Comparison of ENCODE assay signal across 11 cellular contexts in genomic region chr3:120438971-120439370, GRCh38. TPM values are rescaled to one million over a fixed set of nuclear protein-coding genes. Genes with fewer than 3 reads are reported as not detected.
DNase-seq lines count a peak whose midpoint lies in the region; ATAC-seq, FAIRE-seq and TF ChIP-seq lines count a peak whose summit lies in the region.
"Had no signal": no experiment of that assay in that cellular context is flagged by ENCODE, and none has a peak within 500 bp of the region (broad histone marks: within the 10 kb centered on the region; RNA-seq: fewer than 3 reads in every experiment).

No MANE protein-coding gene starts in this region.

- no peaks in the 10 kb centered on the region for H3K36me3 ChIP-seq in spleen

- BruUV-seq in Calu3 (replicated peaks; lab: Mats Ljungman, UMichigan) = no TSS peak

- H3K9me3 ChIP-seq in spleen = no peaks in the 10 kb centered on the region

- H3K27ac ChIP-seq in coronary artery (peak overlapping the region; percentile 80 to 94), spleen (peak overlapping the region in 3 of 8 donors; percentile 3 to 28 (median 15))

- DNase-seq in GM03348 (ENCODE audit: low spot score) (peak; percentile 67), coronary artery (ENCODE audit: low spot score) (peak; percentile 86), iris pigment epithelial cell (ENCODE audit: low read depth) (peak; percentile 93), renal cortical epithelial cell (ENCODE audit: low read depth) (peak; percentile 68), spleen (no peak), HTR-8/SVneo (ENCODE audit: insufficient read length, low spot score) (no peak), Calu3 (no peak)
- DNase-seq: activated T-cell treated with anti-CD3 and anti-CD28 coated beads, Interleukin-2, amount 50 U/mL, for 24 hours; NCI-H446; stimulated activated CD4-positive, alpha-beta T cell treated with anti-CD3 and anti-CD28 coated beads, Interleukin-15, amount 100 ng/mL, for 24 hours had no signal

- no peaks in the 10 kb centered on the region for H3K36me3 Mint-ChIP-seq in Calu3 (ENCODE audit: insufficient read depth, unreplicated experiment)

- CTCF ChIA-PET in Calu3 (lab: Charles Lee) = no interaction called here

- TF ChIP-seq POLR2A in spleen (IDR thresholded peaks at IDR 0.05) = no peak

- no peaks in the 10 kb centered on the region for H3K27me3 ChIP-seq in spleen (replicated peaks in 1 of 7)

- H3K4me1 ChIP-seq in spleen = peaks cover 0 to 10% (median 6%) of the 10 kb centered on the region in 6 donors

- WGBS in spleen, 5 donors = 53 to 81% (median 78%) methylated on average over 6 of the region's 6 CpGs

- H3K9me3 Mint-ChIP-seq in Calu3 (ENCODE audit: low read depth, unreplicated experiment) = peaks cover under 1% of the 10 kb centered on the region
- H3K9me3 Mint-ChIP-seq: activated T-cell treated with anti-CD3 and anti-CD28 coated beads, Interleukin-2, amount 50 U/mL, for 24 hours had no signal

- H3K4me1 Mint-ChIP-seq in Calu3 (ENCODE audit: low read depth, unreplicated experiment) = peaks cover 26% of the 10 kb centered on the region

- FAIRE-seq in HTR-8/SVneo (lab: Jason Lieb, UNC) = no peak

- H3K27ac Mint-ChIP-seq in Calu3 (ENCODE audit: unreplicated experiment) = no peak overlapping the region
- H3K27ac Mint-ChIP-seq: activated T-cell treated with anti-CD3 and anti-CD28 coated beads, Interleukin-2, amount 50 U/mL, for 24 hours had no signal

- H3K27me3 Mint-ChIP-seq in Calu3 (ENCODE audit: unreplicated experiment) = no peaks in the 10 kb centered on the region

- no peak for ATAC-seq in activated CD4-positive, CD25-positive, alpha-beta regulatory T cell treated with anti-CD3 and anti-CD28 coated beads, Interleukin-2, amount 50 U/mL, for 24 hours

- TF ChIP-seq CTCF in coronary artery (IDR thresholded peaks at IDR 0.05) (no peak), spleen (IDR thresholded peaks at IDR 0.05 in 8 of 11, conservative IDR thresholded peaks at IDR 0.05 in 3 of 11) (no peak), Calu3 (IDR thresholded peaks at IDR 0.05; ENCODE audit: unreplicated experiment) (no peak)

- no peak overlapping the region for H3K4me3 Mint-ChIP-seq in Calu3 (ENCODE audit: low read depth, unreplicated experiment)
- H3K4me3 Mint-ChIP-seq: activated T-cell treated with anti-CD3 and anti-CD28 coated beads, Interleukin-2, amount 50 U/mL, for 24 hours had no signal

- peak overlapping the region; percentile 40 for H3K4me3 ChIP-seq in coronary artery
- no peak overlapping the region for H3K4me3 ChIP-seq in spleen

- intact Hi-C loops in spleen (cut with DNase I; ENCODE audit: low total_unique reads) (no loop called here), Calu3 (cut with micrococcal nuclease; ENCODE audit: unreplicated experiment) (no loop called here)

RNA-seq across cellular contexts. Expression of gene FSTL1, which starts 11.8 kb away (rescaled TPM):
- total RNA-seq in renal cortical epithelial cell (740 and 1,387 TPM in 2 replicates), spleen (100 to 1,000 TPM in 5 of 7 donors, 10 to 100 TPM in 2; 84.4 to 228 (median 115) TPM), Calu3 (2022) (10.0 and 18.5 TPM in 2 replicates)
- 10 to 100 TPM in 2 of 3 donors, 1 to 10 TPM in 1; 6.7 to 18.1 (median 17.9) TPM for polyA plus RNA-seq in spleen

Comparison
In these comparisons a context has a peak if more than half of its experiments do, and no peak if none do; other contexts are left out.
1. DNase-seq: peak in GM03348 (single experiment), coronary artery (single experiment), iris pigment epithelial cell (single experiment) and renal cortical epithelial cell (single experiment); none in spleen (single experiment), HTR-8/SVneo (single experiment) and Calu3 (single experiment).